Comparison of ENCODE assay signal across 1 cellular context in the genomic region with DNA sequence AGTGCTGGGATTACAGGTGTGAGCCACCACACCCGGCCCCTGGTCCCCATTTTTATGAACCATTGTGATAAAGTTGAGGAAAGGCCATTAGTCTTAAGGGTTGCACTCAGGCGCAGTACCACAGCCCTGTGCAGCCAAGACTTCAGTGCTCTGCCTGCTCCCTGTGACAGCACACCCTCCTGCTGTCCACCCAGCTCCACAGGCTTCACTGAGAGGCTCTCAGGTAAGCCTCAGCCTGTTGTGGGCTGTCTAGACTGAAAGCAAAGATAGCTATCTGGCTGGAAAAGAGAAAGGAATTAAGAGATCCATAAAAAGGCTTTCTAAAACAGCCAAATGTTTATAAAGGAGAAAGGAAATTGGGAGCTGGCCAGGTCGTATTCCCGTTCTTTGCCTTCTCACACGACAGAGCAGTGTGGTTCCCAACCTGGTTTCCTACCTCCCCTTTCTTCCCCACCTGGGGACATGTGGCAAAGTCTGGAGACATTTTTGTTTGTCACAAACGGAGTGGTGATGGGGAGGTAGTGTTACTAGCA.
TF ChIP-seq lines count a peak whose summit lies in the region.

No MANE protein-coding gene starts in this region.

TF ChIP-seq in HEK293, 187 proteins besides CTCF, POLR2A, EP300 and RAD21 (continued from another document):
- no peak for TF ChIP-seq ZNF148 (tag by site-specific recombination; IDR thresholded peaks at IDR 0.05; ENCODE audit: borderline replicate concordance)
- no peak for TF ChIP-seq ZNF416 (tag by site-specific recombination; IDR thresholded peaks at IDR 0.05)
- TF ChIP-seq, protein P1, sequence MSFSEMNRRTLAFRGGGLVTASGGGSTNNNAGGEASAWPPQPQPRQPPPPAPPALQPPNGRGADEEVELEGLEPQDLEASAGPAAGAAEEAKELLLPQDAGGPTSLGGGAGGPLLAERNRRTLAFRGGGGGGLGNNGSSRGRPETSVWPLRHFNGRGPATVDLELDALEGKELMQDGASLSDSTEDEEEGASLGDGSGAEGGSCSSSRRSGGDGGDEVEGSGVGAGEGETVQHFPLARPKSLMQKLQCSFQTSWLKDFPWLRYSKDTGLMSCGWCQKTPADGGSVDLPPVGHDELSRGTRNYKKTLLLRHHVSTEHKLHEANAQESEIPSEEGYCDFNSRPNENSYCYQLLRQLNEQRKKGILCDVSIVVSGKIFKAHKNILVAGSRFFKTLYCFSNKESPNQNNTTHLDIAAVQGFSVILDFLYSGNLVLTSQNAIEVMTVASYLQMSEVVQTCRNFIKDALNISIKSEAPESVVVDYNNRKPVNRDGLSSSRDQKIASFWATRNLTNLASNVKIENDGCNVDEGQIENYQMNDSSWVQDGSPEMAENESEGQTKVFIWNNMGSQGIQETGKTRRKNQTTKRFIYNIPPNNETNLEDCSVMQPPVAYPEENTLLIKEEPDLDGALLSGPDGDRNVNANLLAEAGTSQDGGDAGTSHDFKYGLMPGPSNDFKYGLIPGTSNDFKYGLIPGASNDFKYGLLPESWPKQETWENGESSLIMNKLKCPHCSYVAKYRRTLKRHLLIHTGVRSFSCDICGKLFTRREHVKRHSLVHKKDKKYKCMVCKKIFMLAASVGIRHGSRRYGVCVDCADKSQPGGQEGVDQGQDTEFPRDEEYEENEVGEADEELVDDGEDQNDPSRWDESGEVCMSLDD (tag by site-specific recombination; IDR thresholded peaks at IDR 0.05), result no peak
- TF ChIP-seq ZNF248 (tag by site-specific recombination; IDR thresholded peaks at IDR 0.05), result no peak
- no peak for TF ChIP-seq KLF1 (tag by site-specific recombination; IDR thresholded peaks at IDR 0.05)
- no peak for TF ChIP-seq ZNF37A (tag by site-specific recombination; IDR thresholded peaks at IDR 0.05)
